In the genomic region with DNA sequence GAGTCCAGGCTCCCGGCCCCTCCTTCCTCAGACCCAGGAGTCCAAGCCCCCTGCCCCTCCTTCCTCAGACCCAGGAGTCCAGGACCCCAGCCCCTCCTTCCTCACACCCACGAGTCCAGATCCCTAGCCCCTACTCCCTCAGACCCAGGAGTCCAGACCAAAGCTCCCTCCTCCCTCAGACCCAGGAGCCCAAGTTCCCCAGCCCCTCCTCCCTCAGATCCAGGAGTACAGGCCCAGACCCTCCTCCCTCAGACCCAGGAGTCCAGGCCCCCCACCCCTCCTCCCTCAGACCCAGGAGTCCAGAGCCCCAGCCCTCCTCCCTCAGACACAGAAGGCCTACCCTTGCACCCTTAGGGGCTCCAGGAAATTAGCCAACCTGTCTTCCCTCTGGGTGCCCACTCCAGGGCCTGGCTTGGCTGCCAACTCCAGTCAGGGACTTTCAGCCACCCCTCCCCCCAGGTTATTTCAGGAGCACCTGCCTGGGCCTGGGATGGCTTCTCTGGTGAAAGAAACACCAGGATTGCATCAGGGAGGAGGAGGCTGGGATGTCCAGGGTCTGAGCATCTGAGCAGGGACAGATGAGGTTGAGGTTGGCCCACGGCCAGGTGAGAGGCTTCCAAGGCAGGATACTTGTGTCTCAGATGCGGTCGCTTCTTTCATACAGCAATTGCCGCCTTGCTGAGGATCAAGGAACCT, we compare ENCODE assay signal across 1 cellular context.
A peak's percentile ranks its signal among the peaks of the same experiment; 100 is the strongest.
TF ChIP-seq lines count a peak whose summit lies in the region.

A gene with protein sequence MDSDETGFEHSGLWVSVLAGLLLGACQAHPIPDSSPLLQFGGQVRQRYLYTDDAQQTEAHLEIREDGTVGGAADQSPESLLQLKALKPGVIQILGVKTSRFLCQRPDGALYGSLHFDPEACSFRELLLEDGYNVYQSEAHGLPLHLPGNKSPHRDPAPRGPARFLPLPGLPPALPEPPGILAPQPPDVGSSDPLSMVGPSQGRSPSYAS (plus strand): TSS at position 575 of the 696 bp plus-strand sequence. CDS start 713 bp downstream, outside the sequence.

TF ChIP-seq in K562, 482 proteins besides CTCF, POLR2A, EP300 and RAD21 (continued from another document and continues in another):
- TF ChIP-seq, protein P1, sequence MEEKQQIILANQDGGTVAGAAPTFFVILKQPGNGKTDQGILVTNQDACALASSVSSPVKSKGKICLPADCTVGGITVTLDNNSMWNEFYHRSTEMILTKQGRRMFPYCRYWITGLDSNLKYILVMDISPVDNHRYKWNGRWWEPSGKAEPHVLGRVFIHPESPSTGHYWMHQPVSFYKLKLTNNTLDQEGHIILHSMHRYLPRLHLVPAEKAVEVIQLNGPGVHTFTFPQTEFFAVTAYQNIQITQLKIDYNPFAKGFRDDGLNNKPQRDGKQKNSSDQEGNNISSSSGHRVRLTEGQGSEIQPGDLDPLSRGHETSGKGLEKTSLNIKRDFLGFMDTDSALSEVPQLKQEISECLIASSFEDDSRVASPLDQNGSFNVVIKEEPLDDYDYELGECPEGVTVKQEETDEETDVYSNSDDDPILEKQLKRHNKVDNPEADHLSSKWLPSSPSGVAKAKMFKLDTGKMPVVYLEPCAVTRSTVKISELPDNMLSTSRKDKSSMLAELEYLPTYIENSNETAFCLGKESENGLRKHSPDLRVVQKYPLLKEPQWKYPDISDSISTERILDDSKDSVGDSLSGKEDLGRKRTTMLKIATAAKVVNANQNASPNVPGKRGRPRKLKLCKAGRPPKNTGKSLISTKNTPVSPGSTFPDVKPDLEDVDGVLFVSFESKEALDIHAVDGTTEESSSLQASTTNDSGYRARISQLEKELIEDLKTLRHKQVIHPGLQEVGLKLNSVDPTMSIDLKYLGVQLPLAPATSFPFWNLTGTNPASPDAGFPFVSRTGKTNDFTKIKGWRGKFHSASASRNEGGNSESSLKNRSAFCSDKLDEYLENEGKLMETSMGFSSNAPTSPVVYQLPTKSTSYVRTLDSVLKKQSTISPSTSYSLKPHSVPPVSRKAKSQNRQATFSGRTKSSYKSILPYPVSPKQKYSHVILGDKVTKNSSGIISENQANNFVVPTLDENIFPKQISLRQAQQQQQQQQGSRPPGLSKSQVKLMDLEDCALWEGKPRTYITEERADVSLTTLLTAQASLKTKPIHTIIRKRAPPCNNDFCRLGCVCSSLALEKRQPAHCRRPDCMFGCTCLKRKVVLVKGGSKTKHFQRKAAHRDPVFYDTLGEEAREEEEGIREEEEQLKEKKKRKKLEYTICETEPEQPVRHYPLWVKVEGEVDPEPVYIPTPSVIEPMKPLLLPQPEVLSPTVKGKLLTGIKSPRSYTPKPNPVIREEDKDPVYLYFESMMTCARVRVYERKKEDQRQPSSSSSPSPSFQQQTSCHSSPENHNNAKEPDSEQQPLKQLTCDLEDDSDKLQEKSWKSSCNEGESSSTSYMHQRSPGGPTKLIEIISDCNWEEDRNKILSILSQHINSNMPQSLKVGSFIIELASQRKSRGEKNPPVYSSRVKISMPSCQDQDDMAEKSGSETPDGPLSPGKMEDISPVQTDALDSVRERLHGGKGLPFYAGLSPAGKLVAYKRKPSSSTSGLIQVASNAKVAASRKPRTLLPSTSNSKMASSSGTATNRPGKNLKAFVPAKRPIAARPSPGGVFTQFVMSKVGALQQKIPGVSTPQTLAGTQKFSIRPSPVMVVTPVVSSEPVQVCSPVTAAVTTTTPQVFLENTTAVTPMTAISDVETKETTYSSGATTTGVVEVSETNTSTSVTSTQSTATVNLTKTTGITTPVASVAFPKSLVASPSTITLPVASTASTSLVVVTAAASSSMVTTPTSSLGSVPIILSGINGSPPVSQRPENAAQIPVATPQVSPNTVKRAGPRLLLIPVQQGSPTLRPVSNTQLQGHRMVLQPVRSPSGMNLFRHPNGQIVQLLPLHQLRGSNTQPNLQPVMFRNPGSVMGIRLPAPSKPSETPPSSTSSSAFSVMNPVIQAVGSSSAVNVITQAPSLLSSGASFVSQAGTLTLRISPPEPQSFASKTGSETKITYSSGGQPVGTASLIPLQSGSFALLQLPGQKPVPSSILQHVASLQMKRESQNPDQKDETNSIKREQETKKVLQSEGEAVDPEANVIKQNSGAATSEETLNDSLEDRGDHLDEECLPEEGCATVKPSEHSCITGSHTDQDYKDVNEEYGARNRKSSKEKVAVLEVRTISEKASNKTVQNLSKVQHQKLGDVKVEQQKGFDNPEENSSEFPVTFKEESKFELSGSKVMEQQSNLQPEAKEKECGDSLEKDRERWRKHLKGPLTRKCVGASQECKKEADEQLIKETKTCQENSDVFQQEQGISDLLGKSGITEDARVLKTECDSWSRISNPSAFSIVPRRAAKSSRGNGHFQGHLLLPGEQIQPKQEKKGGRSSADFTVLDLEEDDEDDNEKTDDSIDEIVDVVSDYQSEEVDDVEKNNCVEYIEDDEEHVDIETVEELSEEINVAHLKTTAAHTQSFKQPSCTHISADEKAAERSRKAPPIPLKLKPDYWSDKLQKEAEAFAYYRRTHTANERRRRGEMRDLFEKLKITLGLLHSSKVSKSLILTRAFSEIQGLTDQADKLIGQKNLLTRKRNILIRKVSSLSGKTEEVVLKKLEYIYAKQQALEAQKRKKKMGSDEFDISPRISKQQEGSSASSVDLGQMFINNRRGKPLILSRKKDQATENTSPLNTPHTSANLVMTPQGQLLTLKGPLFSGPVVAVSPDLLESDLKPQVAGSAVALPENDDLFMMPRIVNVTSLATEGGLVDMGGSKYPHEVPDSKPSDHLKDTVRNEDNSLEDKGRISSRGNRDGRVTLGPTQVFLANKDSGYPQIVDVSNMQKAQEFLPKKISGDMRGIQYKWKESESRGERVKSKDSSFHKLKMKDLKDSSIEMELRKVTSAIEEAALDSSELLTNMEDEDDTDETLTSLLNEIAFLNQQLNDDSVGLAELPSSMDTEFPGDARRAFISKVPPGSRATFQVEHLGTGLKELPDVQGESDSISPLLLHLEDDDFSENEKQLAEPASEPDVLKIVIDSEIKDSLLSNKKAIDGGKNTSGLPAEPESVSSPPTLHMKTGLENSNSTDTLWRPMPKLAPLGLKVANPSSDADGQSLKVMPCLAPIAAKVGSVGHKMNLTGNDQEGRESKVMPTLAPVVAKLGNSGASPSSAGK (IDR thresholded peaks at IDR 0.05), result 0 out of 2 replicates have a peak, but pooled peaks have one; percentile 21
- no peak for TF ChIP-seq PHF21A (IDR thresholded peaks at IDR 0.05; ENCODE audit: borderline replicate concordance, low read depth)
- no peak for TF ChIP-seq CHD1 (IDR thresholded peaks at IDR 0.05; ENCODE audit: low read length)
- TF ChIP-seq, protein P2, sequence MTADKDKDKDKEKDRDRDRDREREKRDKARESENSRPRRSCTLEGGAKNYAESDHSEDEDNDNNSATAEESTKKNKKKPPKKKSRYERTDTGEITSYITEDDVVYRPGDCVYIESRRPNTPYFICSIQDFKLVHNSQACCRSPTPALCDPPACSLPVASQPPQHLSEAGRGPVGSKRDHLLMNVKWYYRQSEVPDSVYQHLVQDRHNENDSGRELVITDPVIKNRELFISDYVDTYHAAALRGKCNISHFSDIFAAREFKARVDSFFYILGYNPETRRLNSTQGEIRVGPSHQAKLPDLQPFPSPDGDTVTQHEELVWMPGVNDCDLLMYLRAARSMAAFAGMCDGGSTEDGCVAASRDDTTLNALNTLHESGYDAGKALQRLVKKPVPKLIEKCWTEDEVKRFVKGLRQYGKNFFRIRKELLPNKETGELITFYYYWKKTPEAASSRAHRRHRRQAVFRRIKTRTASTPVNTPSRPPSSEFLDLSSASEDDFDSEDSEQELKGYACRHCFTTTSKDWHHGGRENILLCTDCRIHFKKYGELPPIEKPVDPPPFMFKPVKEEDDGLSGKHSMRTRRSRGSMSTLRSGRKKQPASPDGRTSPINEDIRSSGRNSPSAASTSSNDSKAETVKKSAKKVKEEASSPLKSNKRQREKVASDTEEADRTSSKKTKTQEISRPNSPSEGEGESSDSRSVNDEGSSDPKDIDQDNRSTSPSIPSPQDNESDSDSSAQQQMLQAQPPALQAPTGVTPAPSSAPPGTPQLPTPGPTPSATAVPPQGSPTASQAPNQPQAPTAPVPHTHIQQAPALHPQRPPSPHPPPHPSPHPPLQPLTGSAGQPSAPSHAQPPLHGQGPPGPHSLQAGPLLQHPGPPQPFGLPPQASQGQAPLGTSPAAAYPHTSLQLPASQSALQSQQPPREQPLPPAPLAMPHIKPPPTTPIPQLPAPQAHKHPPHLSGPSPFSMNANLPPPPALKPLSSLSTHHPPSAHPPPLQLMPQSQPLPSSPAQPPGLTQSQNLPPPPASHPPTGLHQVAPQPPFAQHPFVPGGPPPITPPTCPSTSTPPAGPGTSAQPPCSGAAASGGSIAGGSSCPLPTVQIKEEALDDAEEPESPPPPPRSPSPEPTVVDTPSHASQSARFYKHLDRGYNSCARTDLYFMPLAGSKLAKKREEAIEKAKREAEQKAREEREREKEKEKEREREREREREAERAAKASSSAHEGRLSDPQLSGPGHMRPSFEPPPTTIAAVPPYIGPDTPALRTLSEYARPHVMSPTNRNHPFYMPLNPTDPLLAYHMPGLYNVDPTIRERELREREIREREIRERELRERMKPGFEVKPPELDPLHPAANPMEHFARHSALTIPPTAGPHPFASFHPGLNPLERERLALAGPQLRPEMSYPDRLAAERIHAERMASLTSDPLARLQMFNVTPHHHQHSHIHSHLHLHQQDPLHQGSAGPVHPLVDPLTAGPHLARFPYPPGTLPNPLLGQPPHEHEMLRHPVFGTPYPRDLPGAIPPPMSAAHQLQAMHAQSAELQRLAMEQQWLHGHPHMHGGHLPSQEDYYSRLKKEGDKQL (CRISPR knock-in tag; IDR thresholded peaks at IDR 0.05; ENCODE audit: borderline replicate concordance), result no peak
- no peak for TF ChIP-seq ZNF146 (CRISPR knock-in tag; IDR thresholded peaks at IDR 0.05; ENCODE audit: unreplicated experiment)
- TF ChIP-seq, protein P3, sequence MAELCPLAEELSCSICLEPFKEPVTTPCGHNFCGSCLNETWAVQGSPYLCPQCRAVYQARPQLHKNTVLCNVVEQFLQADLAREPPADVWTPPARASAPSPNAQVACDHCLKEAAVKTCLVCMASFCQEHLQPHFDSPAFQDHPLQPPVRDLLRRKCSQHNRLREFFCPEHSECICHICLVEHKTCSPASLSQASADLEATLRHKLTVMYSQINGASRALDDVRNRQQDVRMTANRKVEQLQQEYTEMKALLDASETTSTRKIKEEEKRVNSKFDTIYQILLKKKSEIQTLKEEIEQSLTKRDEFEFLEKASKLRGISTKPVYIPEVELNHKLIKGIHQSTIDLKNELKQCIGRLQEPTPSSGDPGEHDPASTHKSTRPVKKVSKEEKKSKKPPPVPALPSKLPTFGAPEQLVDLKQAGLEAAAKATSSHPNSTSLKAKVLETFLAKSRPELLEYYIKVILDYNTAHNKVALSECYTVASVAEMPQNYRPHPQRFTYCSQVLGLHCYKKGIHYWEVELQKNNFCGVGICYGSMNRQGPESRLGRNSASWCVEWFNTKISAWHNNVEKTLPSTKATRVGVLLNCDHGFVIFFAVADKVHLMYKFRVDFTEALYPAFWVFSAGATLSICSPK (IDR thresholded peaks at IDR 0.05; ENCODE audit: borderline replicate concordance), result no peak
- TF ChIP-seq, protein P4, sequence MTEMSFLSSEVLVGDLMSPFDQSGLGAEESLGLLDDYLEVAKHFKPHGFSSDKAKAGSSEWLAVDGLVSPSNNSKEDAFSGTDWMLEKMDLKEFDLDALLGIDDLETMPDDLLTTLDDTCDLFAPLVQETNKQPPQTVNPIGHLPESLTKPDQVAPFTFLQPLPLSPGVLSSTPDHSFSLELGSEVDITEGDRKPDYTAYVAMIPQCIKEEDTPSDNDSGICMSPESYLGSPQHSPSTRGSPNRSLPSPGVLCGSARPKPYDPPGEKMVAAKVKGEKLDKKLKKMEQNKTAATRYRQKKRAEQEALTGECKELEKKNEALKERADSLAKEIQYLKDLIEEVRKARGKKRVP (CRISPR knock-in tag; IDR thresholded peaks at IDR 0.05), result 0 out of 2 replicates have a peak, but pooled peaks have one; percentile 43
- TF ChIP-seq ZNF263 (CRISPR knock-in tag; IDR thresholded peaks at IDR 0.05; ENCODE audit: borderline replicate concordance), result no peak
- no peak for TF ChIP-seq STAT5B (CRISPR knock-in tag; IDR thresholded peaks at IDR 0.05)
- no peak for TF ChIP-seq RFX1 (IDR thresholded peaks at IDR 0.05)
- TF ChIP-seq SMARCE1 (IDR thresholded peaks at IDR 0.05), result no peak
- TF ChIP-seq LEF1 (IDR thresholded peaks at IDR 0.05), result peak; percentile 22; the same call in 1 of the 2 replicates
- TF ChIP-seq GTF2E2 (tag; IDR thresholded peaks at IDR 0.05), result no peak
- TF ChIP-seq, protein P5, sequence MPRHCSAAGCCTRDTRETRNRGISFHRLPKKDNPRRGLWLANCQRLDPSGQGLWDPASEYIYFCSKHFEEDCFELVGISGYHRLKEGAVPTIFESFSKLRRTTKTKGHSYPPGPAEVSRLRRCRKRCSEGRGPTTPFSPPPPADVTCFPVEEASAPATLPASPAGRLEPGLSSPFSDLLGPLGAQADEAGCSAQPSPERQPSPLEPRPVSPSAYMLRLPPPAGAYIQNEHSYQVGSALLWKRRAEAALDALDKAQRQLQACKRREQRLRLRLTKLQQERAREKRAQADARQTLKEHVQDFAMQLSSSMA (CRISPR knock-in tag; IDR thresholded peaks at IDR 0.05), result no peak
- 0 out of 2 replicates have a peak, but pooled peaks have one; percentile 38 for TF ChIP-seq NBN (IDR thresholded peaks at IDR 0.05; ENCODE audit: low read depth)
- no peak for TF ChIP-seq ESRRA (IDR thresholded peaks at IDR 0.05; ENCODE audit: borderline replicate concordance, low read depth)
- peak; percentile 61 for TF ChIP-seq HDAC2 (IDR thresholded peaks at IDR 0.05)
- no peak for TF ChIP-seq ZNF197 (CRISPR knock-in tag; IDR thresholded peaks at IDR 0.05; ENCODE audit: low read depth)
- TF ChIP-seq ZNF175 (CRISPR knock-in tag; IDR thresholded peaks at IDR 0.05; ENCODE audit: low read depth), result no peak
- TF ChIP-seq CBX2 (IDR thresholded peaks at IDR 0.05; ENCODE audit: insufficient read depth, low read length, poor library complexity, severe bottlenecking), result no peak
- no peak for TF ChIP-seq HMGN3 (IDR thresholded peaks at IDR 0.05; ENCODE audit: borderline replicate concordance, extremely low read depth, insufficient read length, low read depth, low read length)
- no peak for TF ChIP-seq XRCC5 (IDR thresholded peaks at IDR 0.05; ENCODE audit: low read depth, low read length)
- TF ChIP-seq ZNF174 (CRISPR knock-in tag; IDR thresholded peaks at IDR 0.05), result no peak
- no peak for TF ChIP-seq SUPT5H (IDR thresholded peaks at IDR 0.05)
- TF ChIP-seq ETV1 (tag; conservative IDR thresholded peaks at IDR 0.05; ENCODE audit: low read depth), result no peak
- TF ChIP-seq, protein P6, sequence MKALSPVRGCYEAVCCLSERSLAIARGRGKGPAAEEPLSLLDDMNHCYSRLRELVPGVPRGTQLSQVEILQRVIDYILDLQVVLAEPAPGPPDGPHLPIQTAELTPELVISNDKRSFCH (CRISPR knock-in tag; IDR thresholded peaks at IDR 0.05), result no peak
- TF ChIP-seq, protein P6 (tag; IDR thresholded peaks at IDR 0.05), result no peak
- no peak for TF ChIP-seq KDM2B (CRISPR knock-in tag; IDR thresholded peaks at IDR 0.05)
- no peak for TF ChIP-seq HDGF (IDR thresholded peaks at IDR 0.05)
- peak; percentile 45 for TF ChIP-seq CXXC5 (CRISPR knock-in tag; IDR thresholded peaks at IDR 0.05)
- no peak for TF ChIP-seq E2F3 (CRISPR knock-in tag; IDR thresholded peaks at IDR 0.05)
- no peak for TF ChIP-seq TAF9B (IDR thresholded peaks at IDR 0.05; ENCODE audit: partially characterized antibody)
